21 cellular contexts compared by ENCODE assay signal in genomic region chr1:12315126-12315525, GRCh38.
DNase-seq lines count a peak whose midpoint lies in the region; ATAC-seq and TF ChIP-seq lines count a peak whose summit lies in the region.
"Had no signal": no experiment of that assay in that cellular context is flagged by ENCODE, and none has a peak within 500 bp of the region (broad histone marks: within the 10 kb centered on the region; RNA-seq: fewer than 3 reads in every experiment).

No MANE protein-coding gene starts in this region.

- no peak overlapping the region for H3K9ac ChIP-seq in rectal smooth muscle tissue (ENCODE audit: low read length)
- H3K9ac ChIP-seq: BLaER1 had no signal

- no peaks in the 10 kb centered on the region for H3K4me1 Mint-ChIP-seq in activated CD8-positive, alpha-beta T cell treated with anti-CD3 and anti-CD28 coated beads for 36 hours (ENCODE audit: low read depth)
- H3K4me1 Mint-ChIP-seq in activated CD8-positive, alpha-beta T cell treated with anti-CD3 and anti-CD28 coated beads, Interleukin-2, amount 10 ng/mL, durations not matched to agents 7 days and 5 days (ENCODE audit: low read depth) = peaks cover 11% of the 10 kb centered on the region
- H3K4me1 Mint-ChIP-seq in activated T-cell treated with anti-CD3 and anti-CD28 coated beads, Interleukin-2, amount 50 U/mL, for 72 hours (ENCODE audit: low read depth) = no peaks in the 10 kb centered on the region
- H3K4me1 Mint-ChIP-seq: activated CD4-positive, alpha-beta T cell treated with anti-CD3 and anti-CD28 coated beads for 36 hours had no signal

- intact Hi-C loops in activated CD8-positive, alpha-beta T cell treated with anti-CD3 and anti-CD28 coated beads for 36 hours (cut with micrococcal nuclease) = loop anchor here (10.0 kb wide), 2 partner anchors 310 to 340 kb away; no protein-coding TSS in a partner anchor
- intact Hi-C loops in uterus (cut with DNase I; ENCODE audit: low total_unique reads) = loop anchor here (10.0 kb wide), 1 partner anchor 340 kb away; no protein-coding TSS in a partner anchor

- peak overlapping the region; percentile 11 for H3K27ac Mint-ChIP-seq in activated CD8-positive, alpha-beta T cell treated with anti-CD3 and anti-CD28 coated beads for 36 hours
- no peak overlapping the region for H3K27ac Mint-ChIP-seq in activated CD8-positive, alpha-beta T cell treated with anti-CD3 and anti-CD28 coated beads, Interleukin-2, amount 10 ng/mL, durations not matched to agents 7 days and 5 days
- H3K27ac Mint-ChIP-seq in activated T-cell treated with anti-CD3 and anti-CD28 coated beads, Interleukin-2, amount 50 U/mL, for 72 hours = no peak overlapping the region
- H3K27ac Mint-ChIP-seq: activated CD4-positive, alpha-beta T cell treated with anti-CD3 and anti-CD28 coated beads for 36 hours; HFFc6 had no signal

- no peak for TF ChIP-seq CTCF in activated CD8-positive, alpha-beta T cell treated with anti-CD3 and anti-CD28 coated beads for 36 hours (IDR thresholded peaks at IDR 0.05)
- no peak for TF ChIP-seq CTCF in fibroblast of pulmonary artery (IDR thresholded peaks at IDR 0.05; ENCODE audit: low read length, missing control alignments)
- no peak for TF ChIP-seq CTCF in uterus (IDR thresholded peaks at IDR 0.05)

- no peak overlapping the region for H3K4me3 ChIP-seq in fibroblast of pulmonary artery (replicated peaks; ENCODE audit: low read depth, low read length)
- H3K4me3 ChIP-seq in rectal smooth muscle tissue (ENCODE audit: low read length) = no peak overlapping the region
- no peak overlapping the region for H3K4me3 ChIP-seq in uterus
- H3K4me3 ChIP-seq: BLaER1, psoas muscle, testis had no signal

- H3K4me1 ChIP-seq in rectal smooth muscle tissue (ENCODE audit: control insufficient read depth, insufficient read depth, low read length) (peaks cover 18% of the 10 kb centered on the region), uterus (no peaks in the 10 kb centered on the region)
- H3K4me1 ChIP-seq: BLaER1, testis had no signal

- no peak overlapping the region for H3K4me3 Mint-ChIP-seq in activated CD8-positive, alpha-beta T cell treated with anti-CD3 and anti-CD28 coated beads for 36 hours
- no peak overlapping the region for H3K4me3 Mint-ChIP-seq in activated CD8-positive, alpha-beta T cell treated with anti-CD3 and anti-CD28 coated beads, Interleukin-2, amount 10 ng/mL, durations not matched to agents 7 days and 5 days
- H3K4me3 Mint-ChIP-seq in activated T-cell treated with anti-CD3 and anti-CD28 coated beads, Interleukin-2, amount 50 U/mL, for 72 hours = no peak overlapping the region
- H3K4me3 Mint-ChIP-seq: activated CD4-positive, alpha-beta T cell treated with anti-CD3 and anti-CD28 coated beads for 36 hours; HFFc6; neural crest cell had no signal

- TF ChIP-seq POLR2A in uterus (IDR thresholded peaks at IDR 0.05) = no peak

- POLR2A ChIA-PET in activated CD8-positive, alpha-beta T cell treated with anti-CD3 and anti-CD28 coated beads for 36 hours (lab: Charles Lee) = interaction anchor here (1.1 kb wide), 1 partner anchor 8 kb away, joined by 3 read pairs; no protein-coding TSS in a partner anchor
- POLR2A ChIA-PET in activated CD8-positive, alpha-beta T cell treated with anti-CD3 and anti-CD28 coated beads, Interleukin-2, amount 10 ng/mL, durations not matched to agents 7 days and 5 days (lab: Charles Lee) = interaction anchor here (1.6 kb wide), 1 partner anchor 161 kb away, joined by 3 read pairs; no protein-coding TSS in a partner anchor

- no peak for DNase-seq in activated CD8-positive, alpha-beta T cell treated with anti-CD3 and anti-CD28 coated beads for 36 hours
- DNase-seq in activated CD8-positive, alpha-beta T cell treated with anti-CD3 and anti-CD28 coated beads, Interleukin-2, amount 10 ng/mL, durations not matched to agents 7 days and 5 days = no peak
- DNase-seq in fibroblast of pulmonary artery (ENCODE audit: low read depth) (peak; percentile 16), NCI-H69 (lab: John Stamatoyannopoulos, UW) (no peak), activated gamma-delta T cell treated with Interleukin-2 at 50 U/mL for 16 hours (no peak), uterus (no peak)
- DNase-seq in activated T-cell treated with anti-CD3 and anti-CD28 coated beads, Interleukin-2, amount 50 U/mL, for 72 hours = no peak
- DNase-seq: 8988T; activated CD4-positive, alpha-beta T cell treated with anti-CD3 and anti-CD28 coated beads for 36 hours; activated effector memory CD4-positive, alpha-beta T cell treated with Interleukin-2 at 50 U/mL for 16 hours; anterior cingulate cortex; cerebellar nuclear complex; EL; HFFc6; psoas muscle; RPMI8226; stimulated activated CD8-positive, alpha-beta memory T cell treated with anti-CD3 and anti-CD28 coated beads, Interleukin-4, amount 100 ng/mL, for 48 hours; testis had no signal

- H3K27me3 ChIP-seq in rectal smooth muscle tissue (ENCODE audit: control insufficient read depth, insufficient read depth, low read length) (no peaks in the 10 kb centered on the region), uterus (no peaks in the 10 kb centered on the region)
- H3K27me3 ChIP-seq: BLaER1, testis had no signal

- no peaks in the 10 kb centered on the region for H3K27me3 Mint-ChIP-seq in activated CD8-positive, alpha-beta T cell treated with anti-CD3 and anti-CD28 coated beads for 36 hours
- no peaks in the 10 kb centered on the region for H3K27me3 Mint-ChIP-seq in activated CD8-positive, alpha-beta T cell treated with anti-CD3 and anti-CD28 coated beads, Interleukin-2, amount 10 ng/mL, durations not matched to agents 7 days and 5 days (ENCODE audit: low read depth)
- H3K27me3 Mint-ChIP-seq in activated T-cell treated with anti-CD3 and anti-CD28 coated beads, Interleukin-2, amount 50 U/mL, for 72 hours (ENCODE audit: low read depth) = no peaks in the 10 kb centered on the region
- H3K27me3 Mint-ChIP-seq: activated CD4-positive, alpha-beta T cell treated with anti-CD3 and anti-CD28 coated beads for 36 hours had no signal

- H3K9me3 ChIP-seq in uterus = no peaks in the 10 kb centered on the region
- H3K9me3 ChIP-seq: BLaER1, psoas muscle, testis had no signal

- no peaks in the 10 kb centered on the region for H3K9me3 Mint-ChIP-seq in activated CD8-positive, alpha-beta T cell treated with anti-CD3 and anti-CD28 coated beads for 36 hours
- no peaks in the 10 kb centered on the region for H3K9me3 Mint-ChIP-seq in activated CD8-positive, alpha-beta T cell treated with anti-CD3 and anti-CD28 coated beads, Interleukin-2, amount 10 ng/mL, durations not matched to agents 7 days and 5 days (ENCODE audit: insufficient read depth)
- H3K9me3 Mint-ChIP-seq in activated T-cell treated with anti-CD3 and anti-CD28 coated beads, Interleukin-2, amount 50 U/mL, for 72 hours = no peaks in the 10 kb centered on the region
- H3K9me3 Mint-ChIP-seq: HFFc6, neural crest cell had no signal

- CTCF ChIA-PET in activated CD8-positive, alpha-beta T cell treated with anti-CD3 and anti-CD28 coated beads for 36 hours (lab: Charles Lee) = interaction anchor here (1.0 to 6.2 kb wide), 9 partner anchors 40 to 346 kb away, joined by 3 to 54 read pairs (median 4); partner anchors contain the start of gene DHRS3
- CTCF ChIA-PET in activated CD8-positive, alpha-beta T cell treated with anti-CD3 and anti-CD28 coated beads, Interleukin-2, amount 10 ng/mL, durations not matched to agents 7 days and 5 days (lab: Charles Lee) = interaction anchor here (0.7 to 6.7 kb wide), 18 partner anchors 13 to 343 kb away, joined by 3 to 89 read pairs (median 4); partner anchors contain the start of gene DHRS3

- peaks cover 21% of the 10 kb centered on the region for H3K36me3 Mint-ChIP-seq in activated CD8-positive, alpha-beta T cell treated with anti-CD3 and anti-CD28 coated beads for 36 hours (ENCODE audit: low read depth)
- H3K36me3 Mint-ChIP-seq in activated CD8-positive, alpha-beta T cell treated with anti-CD3 and anti-CD28 coated beads, Interleukin-2, amount 10 ng/mL, durations not matched to agents 7 days and 5 days (ENCODE audit: low read depth) = peaks cover 62% of the 10 kb centered on the region
- peaks cover 2 to 13% of the 10 kb centered on the region in 2 donors for H3K36me3 Mint-ChIP-seq in activated T-cell treated with anti-CD3 and anti-CD28 coated beads, Interleukin-2, amount 50 U/mL, for 72 hours (ENCODE audit: insufficient read depth in 2 of 2)

- ATAC-seq in activated CD8-positive, alpha-beta T cell treated with anti-CD3 and anti-CD28 coated beads for 36 hours = no peak
- no peak for ATAC-seq in activated CD8-positive, alpha-beta T cell treated with anti-CD3 and anti-CD28 coated beads, Interleukin-2, amount 10 ng/mL, durations not matched to agents 7 days and 5 days
- ATAC-seq in activated T-cell treated with anti-CD3 and anti-CD28 coated beads, Interleukin-2, amount 50 U/mL, for 72 hours (replicated peaks in 1 of 2) = no peak
- ATAC-seq: activated CD4-positive, alpha-beta T cell treated with anti-CD3 and anti-CD28 coated beads for 36 hours had no signal

- H3K36me3 ChIP-seq in rectal smooth muscle tissue (ENCODE audit: control insufficient read depth, insufficient read depth, low read length) (peaks cover 17% of the 10 kb centered on the region), uterus (no peaks in the 10 kb centered on the region)

- H3K27ac ChIP-seq in rectal smooth muscle tissue (ENCODE audit: low read depth, low read length) (peak overlapping the region; percentile 27), uterus (no peak overlapping the region)
- H3K27ac ChIP-seq: BLaER1, psoas muscle, testis had no signal
